2 cellular contexts compared by ENCODE assay signal in genomic region chr20:62507323-62507722, GRCh38.
A peak's percentile ranks its signal among the peaks of the same experiment; 100 is the strongest.
TF ChIP-seq lines count a peak whose summit lies in the region.

No MANE protein-coding gene starts in this region.

TF ChIP-seq in HEK293, 187 proteins besides CTCF, POLR2A, EP300 and RAD21 (continued from another document):
- TF ChIP-seq HIC1 (tag by site-specific recombination; IDR thresholded peaks at IDR 0.05): peak; percentile 54; the same call in 1 of the 2 replicates
- TF ChIP-seq KLF1 (tag by site-specific recombination; IDR thresholded peaks at IDR 0.05): 0 out of 2 replicates have a peak, but pooled peaks have one; percentile 12
- TF ChIP-seq SP2 (tag by site-specific recombination; IDR thresholded peaks at IDR 0.05): peak; percentile 25; the same call in 1 of the 2 replicates
- no peak for TF ChIP-seq ZNF658 (tag by site-specific recombination; IDR thresholded peaks at IDR 0.05)
- TF ChIP-seq ZNF324 (tag by site-specific recombination; IDR thresholded peaks at IDR 0.05): no peak
- no peak for TF ChIP-seq ZSCAN23 (tag by site-specific recombination; IDR thresholded peaks at IDR 0.05)

TF ChIP-seq in H1, 55 proteins besides CTCF, POLR2A, EP300 and RAD21 (continued from another document):
- no peak for TF ChIP-seq MAFK (IDR thresholded peaks at IDR 0.05; ENCODE audit: low read depth, low read length)
- no peak for TF ChIP-seq JUND (IDR thresholded peaks at IDR 0.05; ENCODE audit: low read length)
- no peak for TF ChIP-seq NANOG (IDR thresholded peaks at IDR 0.05; ENCODE audit: insufficient read depth, low read depth, low read length, poor library complexity, severe bottlenecking)
- TF ChIP-seq SP4 (IDR thresholded peaks at IDR 0.05; ENCODE audit: low read length): no peak
- no peak for TF ChIP-seq USF2 (IDR thresholded peaks at IDR 0.05; ENCODE audit: low read length)
- no peak for TF ChIP-seq CEBPB (IDR thresholded peaks at IDR 0.05; ENCODE audit: low read depth, low read length)
- TF ChIP-seq E2F6 (IDR thresholded peaks at IDR 0.05): no peak
- no peak for TF ChIP-seq KDM1A (IDR thresholded peaks at IDR 0.05; ENCODE audit: borderline replicate concordance, low read length)
- TF ChIP-seq CBX8 (IDR thresholded peaks at IDR 0.05; ENCODE audit: borderline replicate concordance, low read depth, low read length): no peak
- TF ChIP-seq CHD7 (IDR thresholded peaks at IDR 0.05; ENCODE audit: insufficient replicate concordance, low read length): no peak
- TF ChIP-seq BACH1 (IDR thresholded peaks at IDR 0.05; ENCODE audit: low read length): no peak
- no peak for TF ChIP-seq TAF7 (optimal IDR thresholded peaks at IDR 0.05; ENCODE audit: borderline replicate concordance, low read depth, low read length)
- TF ChIP-seq SUZ12 (IDR thresholded peaks at IDR 0.05; ENCODE audit: low read length): no peak
- TF ChIP-seq RFX5 (IDR thresholded peaks at IDR 0.05; ENCODE audit: borderline replicate concordance, low read depth, low read length): no peak
- no peak for TF ChIP-seq SRF (IDR thresholded peaks at IDR 0.05; ENCODE audit: low read depth, low read length)
TF ChIP-seq in H1: peak in this region for 0.
